In genomic region chr9:73402081-73403028, GRCh38 we compare ENCODE assay signal across 19 cellular contexts.
DNase-seq lines count a peak whose midpoint lies in the region; ATAC-seq and TF ChIP-seq lines count a peak whose summit lies in the region.
"Had no signal": no experiment of that assay in that cellular context is flagged by ENCODE, and none has a peak within 500 bp of the region (broad histone marks: within the 10 kb centered on the region; RNA-seq: fewer than 3 reads in every experiment).

No MANE protein-coding gene starts in this region.

- 88% methylated on average over 4 of the region's 4 CpGs for WGBS in prostate gland

- no peak for TF ChIP-seq POLR2A in prostate gland (IDR thresholded peaks at IDR 0.05)

- CTCF ChIA-PET in T-cell (lab: Charles Lee) = no interaction called here

- intact Hi-C loops in Right ventricle myocardium inferior (cut with DNase I) = loop anchor here (10.0 kb wide), 1 partner anchor 1682 kb away; the partner anchor contains the start of genes NMRK1 and OSTF1
- intact Hi-C loops in left ventricle myocardium inferior (cut with micrococcal nuclease) = no loop called here
- intact Hi-C loops in left ventricle myocardium superior (cut with micrococcal nuclease) = loop anchor here (10.0 kb wide), 1 partner anchor 58 kb away; no protein-coding TSS in a partner anchor
- intact Hi-C loops in prostate gland (cut with DNase I) = no loop called here
- intact Hi-C loops in head of caudate nucleus (cut with DNase I) = no loop called here

- H3K36me3 ChIP-seq in left ventricle myocardium inferior = no peaks in the 10 kb centered on the region
- H3K36me3 ChIP-seq in prostate gland = no peaks in the 10 kb centered on the region
- H3K36me3 ChIP-seq: SJSA1 had no signal

- no peaks in the 10 kb centered on the region for H3K27me3 Mint-ChIP-seq in T-cell
- H3K27me3 Mint-ChIP-seq: CD4-positive, alpha-beta T cell had no signal

- POLR2A ChIA-PET in T-cell (lab: Charles Lee) = no interaction called here

- H3K4me1 Mint-ChIP-seq in T-cell = no peaks in the 10 kb centered on the region

- peak; percentile 56 for DNase-seq in Right ventricle myocardium inferior (ENCODE audit: missing footprints)
- no peak for DNase-seq in left ventricle myocardium inferior
- peak; percentile 8 for DNase-seq in LNCaP clone FGC (ENCODE audit: low read depth)
- no peak for DNase-seq in left ventricle myocardium superior
- peak; percentile 7 for DNase-seq in prostate gland (ENCODE audit: low spot score)
- DNase-seq in head of caudate nucleus = no peak
- no peak for DNase-seq in T-cell
- DNase-seq in NCI-H1048 (lab: John Stamatoyannopoulos, UW) = no peak
- DNase-seq: CD4-positive, alpha-beta T cell; DMS153; IMR-90; MM.1S; NCI-H1092 treated with DMSO at 0.1 percent for 48 hours; NCI-H2081; NCI-H748 treated with DMSO at 0.1 percent for 48 hours had no signal

- H3K4me3 Mint-ChIP-seq in T-cell = no peak overlapping the region
- H3K4me3 Mint-ChIP-seq: CD4-positive, alpha-beta T cell had no signal

- H3K4me1 ChIP-seq in left ventricle myocardium inferior (peaks cover 7% of the 10 kb centered on the region), prostate gland (replicated peaks) (no peaks in the 10 kb centered on the region)
- H3K4me1 ChIP-seq: SJSA1 had no signal

- TF ChIP-seq CTCF in left ventricle myocardium inferior (IDR thresholded peaks at IDR 0.05; ENCODE audit: borderline replicate concordance) (no peak), LNCaP clone FGC (IDR thresholded peaks at IDR 0.05; ENCODE audit: control insufficient read depth, extremely low read depth, insufficient read depth) (no peak), prostate gland (IDR thresholded peaks at IDR 0.05) (no peak)

- no peak overlapping the region for H3K4me3 ChIP-seq in left ventricle myocardium inferior
- H3K4me3 ChIP-seq in LNCaP clone FGC (ENCODE audit: low read depth, low read length) = no peak overlapping the region
- no peak overlapping the region for H3K4me3 ChIP-seq in prostate gland
- H3K4me3 ChIP-seq: SJSA1 had no signal

- ATAC-seq in Right ventricle myocardium inferior (peak; percentile 44), left ventricle myocardium superior (peak; percentile 90), T-cell (replicated peaks in 1 of 4) (no peak)
- ATAC-seq: HCT116 had no signal

- H3K9me3 ChIP-seq in left ventricle myocardium inferior (replicated peaks) = peaks cover 34% of the 10 kb centered on the region
- no peaks in the 10 kb centered on the region for H3K9me3 ChIP-seq in prostate gland
- H3K9me3 ChIP-seq: SJSA1 had no signal

- peaks cover 4 to 17% (median 11%) of the 10 kb centered on the region in 3 donors for H3K9me3 Mint-ChIP-seq in T-cell

- no peaks in the 10 kb centered on the region for H3K36me3 Mint-ChIP-seq in T-cell

- H3K27ac Mint-ChIP-seq in T-cell = no peak overlapping the region
- H3K27ac Mint-ChIP-seq: CD4-positive, alpha-beta T cell had no signal

- no peaks in the 10 kb centered on the region for H3K27me3 ChIP-seq in left ventricle myocardium inferior (ENCODE audit: low read depth)
- H3K27me3 ChIP-seq in prostate gland (replicated peaks; ENCODE audit: insufficient read depth) = no peaks in the 10 kb centered on the region
- H3K27me3 ChIP-seq: SJSA1 had no signal

- H3K27ac ChIP-seq in left ventricle myocardium inferior (replicated peaks) (no peak overlapping the region), prostate gland (no peak overlapping the region)
- H3K27ac ChIP-seq: HL-60, RWPE1, SJSA1 had no signal

Comparison
In these comparisons a context has a peak if more than half of its experiments do, and no peak if none do; other contexts are left out.
1. DNase-seq: peak in Right ventricle myocardium inferior (single experiment), LNCaP clone FGC (single experiment) and prostate gland (single experiment); none in left ventricle myocardium inferior (single experiment), left ventricle myocardium superior (single experiment), head of caudate nucleus (0 of 42), T-cell (0 of 34) and NCI-H1048 (single experiment).
2. intact Hi-C loops: an anchor here in Right ventricle myocardium inferior (10.0 kb wide) and left ventricle myocardium superior (10.0 kb wide); none called in left ventricle myocardium inferior, prostate gland and head of caudate nucleus.
3. ATAC-seq: peak in Right ventricle myocardium inferior (single experiment) and left ventricle myocardium superior (single experiment); none in T-cell (0 of 4).